In genomic region chr9:136438548-136438908, GRCh38 we compare ENCODE assay signal across 6 cellular contexts. TPM values are rescaled to one million over a fixed set of nuclear protein-coding genes. Genes with fewer than 3 reads are reported as not detected.
DNase-seq lines count a peak whose midpoint lies in the region; ATAC-seq and TF ChIP-seq lines count a peak whose summit lies in the region.

No MANE protein-coding gene starts in this region.

- no peaks in the 10 kb centered on the region for H3K9me3 ChIP-seq in Peyer's patch
- no peaks in the 10 kb centered on the region for H3K9me3 ChIP-seq in iPS DF 6.9 (ENCODE audit: control insufficient read depth, insufficient read depth, low read length)
- no peaks in the 10 kb centered on the region for H3K9me3 ChIP-seq in uterus

- H3K4me1 ChIP-seq in Peyer's patch (peaks cover 0 to 33% (median 17%) of the 10 kb centered on the region in 4 donors), iPS DF 6.9 (ENCODE audit: control insufficient read depth, insufficient read depth, low read length) (0 out of 2 replicates have a peak, but pooled peaks cover 4% of the 10 kb centered on the region), uterus (peaks cover 0 to 12% of the 10 kb centered on the region in 2 donors)

- TF ChIP-seq POLR2A in Peyer's patch (IDR thresholded peaks at IDR 0.05) (no peak), uterus (IDR thresholded peaks at IDR 0.05) (no peak)

- H3K36me3 ChIP-seq in Peyer's patch, result peaks cover 0 to 42% (median 0%) of the 10 kb centered on the region in 3 donors
- peaks cover 18% of the 10 kb centered on the region for H3K36me3 ChIP-seq in iPS DF 6.9 (ENCODE audit: control insufficient read depth, insufficient read depth, low read length)
- H3K36me3 ChIP-seq in uterus, result no peaks in the 10 kb centered on the region

- WGBS in iPS DF 6.9 (ENCODE audit: insufficient coverage, insufficient read length), result no CpG with 5 or more reads among the region's 36 CpGs

- no peak for TF ChIP-seq CTCF in Peyer's patch (IDR thresholded peaks at IDR 0.05)
- no peak for TF ChIP-seq CTCF in uterus (IDR thresholded peaks at IDR 0.05)

- ATAC-seq in GM19467 (IDR thresholded peaks at IDR 0.05; ENCODE audit: unreplicated experiment) (peak; percentile 8), GM18868 (IDR thresholded peaks at IDR 0.05; ENCODE audit: unreplicated experiment) (no peak)

- H3K27ac ChIP-seq in Peyer's patch, result peak overlapping the region in 1 of 4 donors; percentile 87
- H3K27ac ChIP-seq in iPS DF 6.9 (ENCODE audit: low read length), result no peak overlapping the region
- H3K27ac ChIP-seq in uterus, result no peak overlapping the region

- H3K27me3 ChIP-seq in Peyer's patch (no peaks in the 10 kb centered on the region), iPS DF 6.9 (ENCODE audit: control insufficient read depth, insufficient read depth, low read length) (no peaks in the 10 kb centered on the region), uterus (no peaks in the 10 kb centered on the region)

- peak overlapping the region; percentile 94 to 99 (median 96) for H3K4me3 ChIP-seq in Peyer's patch
- H3K4me3 ChIP-seq in iPS DF 6.9 (ENCODE audit: low read length), result peak overlapping the region; percentile 94
- H3K4me3 ChIP-seq in uterus, result peak overlapping the region; percentile 53 to 80

- intact Hi-C loops in uterus (cut with DNase I; ENCODE audit: low total_unique reads), result no loop called here

- DNase-seq in Peyer's patch (no peak), iPS DF 6.9 (ENCODE audit: low read depth, low spot score) (no peak), uterus (no peak), superior temporal gyrus (ENCODE audit: extremely low spot score) (no peak)

RNA-seq across cellular contexts. Expression of gene INPP5E, which starts 1.1 kb away (rescaled TPM):
- total RNA-seq in Peyer's patch (10 to 100 TPM in 3 of 4 donors, 1 to 10 TPM in 1; 6.7 to 19.8 (median 19.2) TPM), uterus (10 to 100 TPM in 2 of 4 donors, 1 to 10 TPM in 2; 6.7 to 19.7 (median 11.2) TPM)

RNA-seq across cellular contexts. Expression of gene PMPCA, which starts 28.1 kb away (rescaled TPM):
- total RNA-seq in Peyer's patch (10 to 100 TPM; 32.8 to 73.4 (median 47.3) TPM), uterus (10 to 100 TPM in 3 of 4 donors, under 1 TPM in 1; 0.77 to 39.0 (median 29.5) TPM)

RNA-seq across cellular contexts. Expression of gene ENTR1, which starts 28.1 kb away (rescaled TPM):
- total RNA-seq in Peyer's patch, result 100 to 1,000 TPM in 1 of 4 donors, 10 to 100 TPM in 3; 29.9 to 193 (median 50.2) TPM
- total RNA-seq in uterus, result 10 to 100 TPM; 19.5 to 44.0 (median 21.2) TPM

RNA-seq across cellular contexts. Expression of gene SNAPC4, which starts 38.6 kb away (rescaled TPM):
- total RNA-seq in Peyer's patch (10 to 100 TPM in 3 of 4 donors, 1 to 10 TPM in 1; 6.3 to 58.6 (median 13.2) TPM), uterus (10 to 100 TPM in 2 of 4 donors, 1 to 10 TPM in 1, under 1 TPM in 1; 0.51 to 12.5 (median 7.7) TPM)

RNA-seq across cellular contexts. Expression of gene SEC16A, which starts 44.3 kb away (rescaled TPM):
- total RNA-seq in Peyer's patch, result 10 to 100 TPM; 63.5 to 80.8 (median 74.6) TPM
- total RNA-seq in uterus, result 10 to 100 TPM; 18.8 to 73.2 (median 35.1) TPM
